Comparison of ENCODE assay signal across 32 cellular contexts in genomic region chrX:111365770-111366325, GRCh38. TPM values are rescaled to one million over a fixed set of nuclear protein-coding genes. Genes with fewer than 3 reads are reported as not detected.
"Had no signal": no experiment of that assay in that cellular context is flagged by ENCODE, and none has a peak within 500 bp of the region (broad histone marks: within the 10 kb centered on the region; RNA-seq: fewer than 3 reads in every experiment).

No MANE protein-coding gene starts in this region.

- H3K4me3 Mint-ChIP-seq: activated CD4-positive, alpha-beta T cell treated with anti-CD3 and anti-CD28 coated beads for 36 hours; activated CD4-positive, alpha-beta T cell treated with anti-CD3 and anti-CD28 coated beads, Interleukin-2, amount 10 ng/mL, durations not matched to agents 7 days and 5 days; activated CD8-positive, alpha-beta T cell treated with anti-CD3 and anti-CD28 coated beads, Interleukin-2, amount 10 ng/mL, durations not matched to agents 7 days and 5 days; activated naive CD4-positive, alpha-beta T cell treated with anti-CD3 and anti-CD28 coated beads, Interleukin-2, amount 50 U/mL, for 24 hours; activated naive CD8-positive, alpha-beta T cell treated with anti-CD3 and anti-CD28 coated beads, Interleukin-2, amount 10 ng/mL, durations not matched to agents 7 days and 5 days; activated T-cell treated with anti-CD3 and anti-CD28 coated beads, Interleukin-2, amount 50 U/mL, for 24 hours; T-helper 1 cell treated with Interleukin-12 subunit alpha and Interleukin-12 subunit beta and Interleukin-4 antibody, amounts not matched to agents 30 μg/mL and 1 μg/mL, for 36 hours; T-helper 2 cell treated with Interferon-gamma antibody and Interleukin-4, amounts not matched to agents 5 μg/mL and 100 μg/mL, for 36 hours had no signal

- ATAC-seq: activated CD4-positive, alpha-beta T cell treated with anti-CD3 and anti-CD28 coated beads for 36 hours; activated CD4-positive, CD25-positive, alpha-beta regulatory T cell treated with anti-CD3 and anti-CD28 coated beads, Interleukin-2, amount 50 U/mL, for 24 hours; activated CD8-positive, alpha-beta T cell treated with anti-CD3 and anti-CD28 coated beads, Interleukin-2, amount 10 ng/mL, durations not matched to agents 7 days and 5 days; Panc1 had no signal

- H3K27me3 Mint-ChIP-seq: activated CD4-positive, alpha-beta T cell treated with anti-CD3 and anti-CD28 coated beads for 36 hours; activated CD4-positive, alpha-beta T cell treated with anti-CD3 and anti-CD28 coated beads, Interleukin-2, amount 10 ng/mL, durations not matched to agents 7 days and 5 days; activated naive CD4-positive, alpha-beta T cell treated with anti-CD3 and anti-CD28 coated beads, Interleukin-2, amount 50 U/mL, for 24 hours; activated naive CD8-positive, alpha-beta T cell treated with anti-CD3 and anti-CD28 coated beads, Interleukin-2, amount 10 ng/mL, durations not matched to agents 7 days and 5 days had no signal

- H3K27ac ChIP-seq: brain microvascular endothelial cell, SJSA1 had no signal

- H3K36me3 ChIP-seq: brain microvascular endothelial cell, MG63, SJSA1 had no signal

- H3K9me3 ChIP-seq: MG63, SJSA1 had no signal

- H3K27me3 ChIP-seq: brain microvascular endothelial cell, MG63, SJSA1 had no signal

- H3K36me3 Mint-ChIP-seq: activated naive CD4-positive, alpha-beta T cell treated with anti-CD3 and anti-CD28 coated beads, Interleukin-2, amount 50 U/mL, for 24 hours; activated naive CD8-positive, alpha-beta T cell treated with anti-CD3 and anti-CD28 coated beads, Interleukin-2, amount 10 ng/mL, durations not matched to agents 7 days and 5 days had no signal

- FAIRE-seq: colon, TTC549 had no signal

- H3K4me1 Mint-ChIP-seq: activated CD4-positive, alpha-beta T cell treated with anti-CD3 and anti-CD28 coated beads for 36 hours; activated CD4-positive, alpha-beta T cell treated with anti-CD3 and anti-CD28 coated beads, Interleukin-2, amount 10 ng/mL, durations not matched to agents 7 days and 5 days; activated naive CD4-positive, alpha-beta T cell treated with anti-CD3 and anti-CD28 coated beads, Interleukin-2, amount 50 U/mL, for 24 hours; activated naive CD8-positive, alpha-beta T cell treated with anti-CD3 and anti-CD28 coated beads, Interleukin-2, amount 10 ng/mL, durations not matched to agents 7 days and 5 days had no signal

- H3K4me1 ChIP-seq: SJSA1 had no signal

- DNase-seq: activated CD4-positive, alpha-beta T cell treated with anti-CD3 and anti-CD28 coated beads for 36 hours; activated CD4-positive, alpha-beta T cell treated with anti-CD3 and anti-CD28 coated beads, Interleukin-2, amount 10 ng/mL, durations not matched to agents 7 days and 5 days; activated CD4-positive, alpha-beta T cell treated with anti-CD3 and anti-CD28 coated beads, Interleukin-2, amount 50 U/mL, for 48 hours; activated CD8-positive, alpha-beta T cell treated with anti-CD3 and anti-CD28 coated beads, Interleukin-2, amount 10 ng/mL, durations not matched to agents 7 days and 5 days; activated gamma-delta T cell; activated naive CD4-positive, alpha-beta T cell treated with Interleukin-2 at 50 U/mL for 16 hours; activated naive CD8-positive, alpha-beta T cell treated with anti-CD3 and anti-CD28 coated beads, Interleukin-2, amount 10 ng/mL, durations not matched to agents 7 days and 5 days; activated T-cell treated with anti-CD3 and anti-CD28 coated beads, Interleukin-2, amount 50 U/mL, for 24 hours; amygdala; brain microvascular endothelial cell; central memory CD4-positive, alpha-beta T cell; Kasumi-1; MG63; NCI-H1048; NCI-H1105 treated with DMSO at 0.1 percent for 48 hours; NCI-H146; NCI-H187; NCI-H2029 treated with DMSO at 0.1 percent for 48 hours; NCI-H2107; NCI-H226; NCI-H446 treated with DMSO at 0.1 percent for 48 hours; SHP77 had no signal

- H3K9me3 Mint-ChIP-seq: activated CD4-positive, alpha-beta T cell treated with anti-CD3 and anti-CD28 coated beads, Interleukin-2, amount 10 ng/mL, durations not matched to agents 7 days and 5 days; activated naive CD4-positive, alpha-beta T cell treated with anti-CD3 and anti-CD28 coated beads, Interleukin-2, amount 50 U/mL, for 24 hours; activated naive CD8-positive, alpha-beta T cell treated with anti-CD3 and anti-CD28 coated beads, Interleukin-2, amount 10 ng/mL, durations not matched to agents 7 days and 5 days; activated T-cell treated with anti-CD3 and anti-CD28 coated beads, Interleukin-2, amount 50 U/mL, for 24 hours; activated T-helper 2 cell treated with anti-CD3 and anti-CD28 coated beads, Interferon-gamma antibody, Interleukin-2, Interleukin-4, amounts not matched to agents 10 μg/mL and 5 μg/mL and 100 μg/mL, durations not matched to agents 14 hours and 24 hours and 36 hours; T-helper 1 cell treated with Interleukin-12 subunit alpha and Interleukin-12 subunit beta and Interleukin-4 antibody, amounts not matched to agents 30 μg/mL and 1 μg/mL, for 36 hours; T-helper 2 cell treated with Interferon-gamma antibody and Interleukin-4, amounts not matched to agents 5 μg/mL and 100 μg/mL, for 36 hours had no signal

- H3K4me3 ChIP-seq: MG63, SJSA1 had no signal

- H3K27ac Mint-ChIP-seq: activated CD4-positive, alpha-beta T cell treated with anti-CD3 and anti-CD28 coated beads for 36 hours; activated CD4-positive, alpha-beta T cell treated with anti-CD3 and anti-CD28 coated beads, Interleukin-2, amount 10 ng/mL, durations not matched to agents 7 days and 5 days; activated CD8-positive, alpha-beta T cell treated with anti-CD3 and anti-CD28 coated beads, Interleukin-2, amount 10 ng/mL, durations not matched to agents 7 days and 5 days; activated naive CD4-positive, alpha-beta T cell treated with anti-CD3 and anti-CD28 coated beads, Interleukin-2, amount 50 U/mL, for 24 hours; activated naive CD8-positive, alpha-beta T cell treated with anti-CD3 and anti-CD28 coated beads, Interleukin-2, amount 10 ng/mL, durations not matched to agents 7 days and 5 days; activated T-cell treated with anti-CD3 and anti-CD28 coated beads, Interleukin-2, amount 50 U/mL, for 24 hours; activated T-helper 2 cell treated with anti-CD3 and anti-CD28 coated beads, Interferon-gamma antibody, Interleukin-2, Interleukin-4, amounts not matched to agents 10 μg/mL and 5 μg/mL and 100 μg/mL, durations not matched to agents 14 hours and 24 hours and 36 hours; T-helper 1 cell treated with Interleukin-12 subunit alpha and Interleukin-12 subunit beta and Interleukin-4 antibody, amounts not matched to agents 30 μg/mL and 1 μg/mL, for 36 hours; T-helper 2 cell treated with Interferon-gamma antibody and Interleukin-4, amounts not matched to agents 5 μg/mL and 100 μg/mL, for 36 hours had no signal

RNA-seq across cellular contexts. Expression of gene DCX, which starts 46.1 kb away (rescaled TPM):
- total RNA-seq: activated CD4-positive, alpha-beta T cell treated with anti-CD3 and anti-CD28 coated beads for 36 hours; activated CD4-positive, alpha-beta T cell treated with anti-CD3 and anti-CD28 coated beads, Interleukin-2, amount 10 ng/mL, durations not matched to agents 7 days and 5 days; activated CD8-positive, alpha-beta T cell treated with anti-CD3 and anti-CD28 coated beads, Interleukin-2, amount 10 ng/mL, durations not matched to agents 7 days and 5 days; activated naive CD8-positive, alpha-beta T cell treated with anti-CD3 and anti-CD28 coated beads, Interleukin-2, amount 10 ng/mL, durations not matched to agents 7 days and 5 days; activated T-helper 2 cell treated with anti-CD3 and anti-CD28 coated beads, Interferon-gamma antibody, Interleukin-2, Interleukin-4, amounts not matched to agents 10 μg/mL and 5 μg/mL and 100 μg/mL, durations not matched to agents 14 hours and 24 hours and 36 hours; RPMI7951; SJSA1 had no signal
